Comparison of ENCODE assay signal across 9 cellular contexts in the genomic region with DNA sequence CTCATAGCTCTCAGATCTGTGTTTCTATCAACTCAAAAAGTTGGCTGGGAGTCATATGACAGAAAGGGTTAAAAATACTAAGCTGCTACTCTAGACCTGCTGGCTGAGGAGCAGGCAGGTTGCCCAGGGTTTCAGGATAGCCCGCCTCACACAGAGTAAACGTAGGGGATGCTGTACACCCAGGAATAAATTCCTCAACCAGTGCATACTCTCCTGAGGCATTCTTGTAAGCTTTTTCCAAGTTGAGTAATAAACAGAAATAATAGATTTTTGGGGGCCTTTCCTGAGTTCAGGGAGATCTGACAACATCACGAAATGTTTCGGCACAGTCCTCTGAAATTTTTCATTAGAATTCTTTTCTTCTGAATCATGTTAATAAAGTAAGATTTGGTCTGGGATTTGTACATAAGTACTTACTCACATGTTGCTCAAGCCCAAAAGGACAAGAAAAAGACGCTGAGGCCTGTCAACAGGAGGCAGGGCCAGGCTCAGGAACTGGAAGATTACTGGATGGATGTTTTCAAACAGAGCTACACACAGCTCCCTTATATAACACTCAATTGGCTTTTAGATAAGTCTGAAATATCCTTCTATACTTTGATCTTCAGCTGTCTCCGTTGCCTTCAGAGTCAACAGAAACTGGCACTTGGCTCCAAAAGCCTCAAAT. TPM values are rescaled to one million over a fixed set of nuclear protein-coding genes. Genes with fewer than 3 reads are reported as not detected.
DNase-seq lines count a peak whose midpoint lies in the region; ATAC-seq and TF ChIP-seq lines count a peak whose summit lies in the region.
"Had no signal": no experiment of that assay in that cellular context is flagged by ENCODE, and none has a peak within 500 bp of the region (broad histone marks: within the 10 kb centered on the region; RNA-seq: fewer than 3 reads in every experiment).

No MANE protein-coding gene starts in this region.

- ATAC-seq in omental fat pad (ENCODE audit: low FRiP score) = peak; percentile 95
- ATAC-seq in HG03095 (IDR thresholded peaks at IDR 0.05; ENCODE audit: unreplicated experiment) = no peak
- ATAC-seq: activated naive CD8-positive, alpha-beta T cell treated with anti-CD3 and anti-CD28 coated beads, Interleukin-2, amount 50 U/mL, for 24 hours had no signal

- no peak for TF ChIP-seq CTCF in omental fat pad (IDR thresholded peaks at IDR 0.05)
- TF ChIP-seq CTCF in GM20000 (IDR thresholded peaks at IDR 0.05; ENCODE audit: extremely low read depth, missing control alignments) = no peak

- peak; percentile 92 for DNase-seq in AG08395 (ENCODE audit: low spot score)
- peak; percentile 78 for DNase-seq in RPMI7951 (ENCODE audit: low read depth)
- DNase-seq in fibroblast of peridontal ligament (ENCODE audit: extremely low read depth) = peak; percentile 95
- no peak for DNase-seq in omental fat pad (ENCODE audit: low spot score)
- DNase-seq in GM20000 (ENCODE audit: low spot score) = no peak
- DNase-seq in NCI-H1694 treated with DMSO at 0.1 percent for 48 hours (lab: John Stamatoyannopoulos, UW) = no peak
- no peak for DNase-seq in HK-2 (ENCODE audit: unreplicated experiment)
- DNase-seq: activated naive CD8-positive, alpha-beta T cell treated with anti-CD3 and anti-CD28 coated beads, Interleukin-2, amount 50 U/mL, for 24 hours had no signal

RNA-seq across cellular contexts. Expression of a gene that starts 41.0 kb away (rescaled TPM):
- 4.5 and 7.3 TPM in 2 replicates for total RNA-seq in RPMI7951 (2014; rRNA removed; shearing (Covaris generic))
- 100 to 1,000 TPM; 104 to 267 (median 196) TPM for total RNA-seq in omental fat pad

Comparison
In these comparisons a context has a peak if more than half of its experiments do, and no peak if none do; other contexts are left out.
1. DNase-seq: peak in AG08395 (single experiment), RPMI7951 (single experiment) and fibroblast of peridontal ligament (single experiment); none in omental fat pad (single experiment), GM20000 (single experiment), NCI-H1694 treated with DMSO at 0.1 percent for 48 hours (single experiment) and HK-2 (single experiment).
2. RNA of a gene that starts 41.0 kb away (total RNA-seq): 104 to 267 TPM in omental fat pad; 4.5 to 7.3 TPM in RPMI7951; every median in the first group is over 10 times any median in the second.